In genomic region chr11:120403966-120404365, GRCh38 we compare ENCODE assay signal across 15 cellular contexts.
"Had no signal": no experiment of that assay in that cellular context is flagged by ENCODE, and none has a peak within 500 bp of the region (broad histone marks: within the 10 kb centered on the region; RNA-seq: fewer than 3 reads in every experiment).

No MANE protein-coding gene starts in this region.

- H3K9me3 ChIP-seq: ovary had no signal

- ATAC-seq: activated CD8-positive, alpha-beta memory T cell treated with anti-CD3 and anti-CD28 coated beads, Interleukin-2, amount 10 ng/mL, durations not matched to agents 7 days and 5 days; effector memory CD8-positive, alpha-beta T cell had no signal

- H3K4me3 Mint-ChIP-seq: activated CD8-positive, alpha-beta memory T cell treated with anti-CD3 and anti-CD28 coated beads, Interleukin-2, amount 10 ng/mL, durations not matched to agents 7 days and 5 days; activated naive CD8-positive, alpha-beta T cell; activated T-cell treated with anti-CD3 and anti-CD28 coated beads, Interleukin-2, amount 50 U/mL, for 24 hours; dendritic cell treated with granulocyte-macrophage colony-stimulating factor and Interleukin-4, amounts not matched to agents 40 ng/mL and 50 ng/mL, for 4 days; effector memory CD8-positive, alpha-beta T cell; nephron progenitor cell; T-helper 2 cell treated with Interferon-gamma antibody and Interleukin-4, amounts not matched to agents 5 μg/mL and 100 μg/mL, for 36 hours had no signal

- H3K27me3 ChIP-seq: ovary had no signal

- H3K9me3 Mint-ChIP-seq: activated T-cell treated with anti-CD3 and anti-CD28 coated beads, Interleukin-2, amount 50 U/mL, for 24 hours; dendritic cell treated with granulocyte-macrophage colony-stimulating factor and Interleukin-4, amounts not matched to agents 40 ng/mL and 50 ng/mL, for 4 days; effector memory CD8-positive, alpha-beta T cell; nephron progenitor cell; T-helper 2 cell treated with Interferon-gamma antibody and Interleukin-4, amounts not matched to agents 5 μg/mL and 100 μg/mL, for 36 hours had no signal

- H3K27ac Mint-ChIP-seq: activated CD8-positive, alpha-beta memory T cell treated with anti-CD3 and anti-CD28 coated beads, Interleukin-2, amount 10 ng/mL, durations not matched to agents 7 days and 5 days; activated naive CD8-positive, alpha-beta T cell; activated T-cell treated with anti-CD3 and anti-CD28 coated beads, Interleukin-2, amount 50 U/mL, for 24 hours; dendritic cell treated with granulocyte-macrophage colony-stimulating factor and Interleukin-4, amounts not matched to agents 40 ng/mL and 50 ng/mL, for 4 days; effector memory CD8-positive, alpha-beta T cell; nephron progenitor cell; T-helper 2 cell treated with Interferon-gamma antibody and Interleukin-4, amounts not matched to agents 5 μg/mL and 100 μg/mL, for 36 hours had no signal

- DNase-seq: activated CD4-positive, alpha-beta T cell treated with anti-CD3 and anti-CD28 coated beads for 1 hour; activated CD4-positive, alpha-beta T cell treated with anti-CD3 and anti-CD28 coated beads, Interleukin-2, amount 50 U/mL, for 48 hours; activated CD8-positive, alpha-beta memory T cell treated with anti-CD3 and anti-CD28 coated beads, Interleukin-2, amount 10 ng/mL, durations not matched to agents 7 days and 5 days; activated effector memory CD4-positive, alpha-beta T cell treated with Interleukin-2 at 50 U/mL for 16 hours; activated T-cell treated with anti-CD3 and anti-CD28 coated beads, Interleukin-2, amount 50 U/mL, for 24 hours; cerebellar nuclear complex; effector memory CD8-positive, alpha-beta T cell; erythroblast; hippocampal formation; mammary epithelial cell; nephron progenitor cell; ovary had no signal

- H3K27ac ChIP-seq: ovary had no signal

- H3K36me3 ChIP-seq: ovary had no signal

- H3K4me3 ChIP-seq: ovary had no signal

- H3K36me3 Mint-ChIP-seq: activated CD8-positive, alpha-beta memory T cell treated with anti-CD3 and anti-CD28 coated beads, Interleukin-2, amount 10 ng/mL, durations not matched to agents 7 days and 5 days; activated naive CD8-positive, alpha-beta T cell had no signal

- H3K27me3 Mint-ChIP-seq: effector memory CD8-positive, alpha-beta T cell had no signal
